23 cellular contexts compared by ENCODE assay signal in genomic region chr2:6408057-6408456, GRCh38.
"Had no signal": no experiment of that assay in that cellular context is flagged by ENCODE, and none has a peak within 500 bp of the region (broad histone marks: within the 10 kb centered on the region; RNA-seq: fewer than 3 reads in every experiment).

No MANE protein-coding gene starts in this region.

- H3K27ac Mint-ChIP-seq: mesothelial cell of epicardium had no signal

- H3K9me3 ChIP-seq: esophagus muscularis mucosa, gastrocnemius medialis, left lung, lower lobe of right lung, mucosa of descending colon had no signal

- H3K27ac ChIP-seq: coronary artery, dorsolateral prefrontal cortex, esophagus muscularis mucosa, gastrocnemius medialis, heart right ventricle, left lung, lower lobe of right lung had no signal

- DNase-seq: dermis blood vessel endothelial cell; dorsolateral prefrontal cortex; effector CD4-positive, alpha-beta T cell; effector memory CD4-positive, alpha-beta T cell; foreskin melanocyte; gastrocnemius medialis; glutamatergic neuron; head of caudate nucleus; heart right ventricle; hippocampal formation; left cardiac atrium; left lung; left ventricle myocardium superior; lower lobe of right lung; mesenchymal stem cell; mucosa of descending colon; naive B cell had no signal

- H3K4me3 Mint-ChIP-seq: mesothelial cell of epicardium, naive B cell had no signal

- H3K36me3 Mint-ChIP-seq: mesothelial cell of epicardium, naive B cell had no signal

- H3K4me1 ChIP-seq: esophagus muscularis mucosa, gastrocnemius medialis, heart right ventricle, left lung, lower lobe of right lung had no signal

- H3K27me3 ChIP-seq: esophagus muscularis mucosa, gastrocnemius medialis, left lung had no signal

- H3K4me1 Mint-ChIP-seq: mesothelial cell of epicardium, naive B cell had no signal

- H3K4me3 ChIP-seq: coronary artery, dorsolateral prefrontal cortex, esophagus muscularis mucosa, gastrocnemius medialis, heart right ventricle, left lung, lower lobe of right lung, mucosa of descending colon had no signal

- FAIRE-seq: endothelial cell of umbilical vein, islet of Langerhans, keratinocyte had no signal

- H3K36me3 ChIP-seq: esophagus muscularis mucosa, gastrocnemius medialis, heart right ventricle, left lung, lower lobe of right lung had no signal

- ATAC-seq: gastrocnemius medialis, heart right ventricle, left cardiac atrium, left lung, left ventricle myocardium superior, lower lobe of right lung, mucosa of descending colon had no signal
